29 cellular contexts compared by ENCODE assay signal in the genomic region with DNA sequence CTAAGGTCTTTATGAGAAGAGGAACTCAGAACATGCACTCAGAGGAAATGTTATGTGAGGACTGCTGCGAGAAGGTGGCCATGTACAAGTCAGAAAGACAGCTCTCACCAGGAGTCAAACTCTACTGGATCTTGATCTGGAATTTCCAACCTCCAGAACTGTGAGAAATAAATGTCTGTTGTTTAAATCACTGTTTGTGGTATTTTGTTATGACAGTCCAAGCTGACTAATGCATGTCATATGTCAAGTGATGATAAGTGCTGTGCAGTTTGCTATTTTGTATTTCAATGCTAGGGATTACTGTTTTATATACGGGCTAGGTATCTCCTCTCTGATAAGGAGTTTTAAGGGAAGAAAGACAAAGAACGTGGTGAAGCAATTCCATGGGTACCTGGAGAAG.
DNase-seq lines count a peak whose midpoint lies in the region; ATAC-seq lines count a peak whose summit lies in the region.
"Had no signal": no experiment of that assay in that cellular context is flagged by ENCODE, and none has a peak within 500 bp of the region (broad histone marks: within the 10 kb centered on the region; RNA-seq: fewer than 3 reads in every experiment).

No MANE protein-coding gene starts in this region.

- no peak overlapping the region for H3K4me3 Mint-ChIP-seq in activated CD8-positive, alpha-beta T cell treated with anti-CD3 and anti-CD28 coated beads, Interleukin-2, amount 10 ng/mL, durations not matched to agents 7 days and 5 days
- H3K4me3 Mint-ChIP-seq: activated CD4-positive, alpha-beta memory T cell treated with anti-CD3 and anti-CD28 coated beads for 36 hours; activated T-helper 17 cell treated with anti-CD3 and anti-CD28 coated beads, Interleukin-2, amount 50 U/mL, for 72 hours; endodermal cell; IgD-negative memory B cell; nephron had no signal

- H3K4me1 Mint-ChIP-seq in activated CD8-positive, alpha-beta T cell treated with anti-CD3 and anti-CD28 coated beads, Interleukin-2, amount 10 ng/mL, durations not matched to agents 7 days and 5 days (ENCODE audit: low read depth), result no peaks in the 10 kb centered on the region
- H3K4me1 Mint-ChIP-seq: activated T-helper 17 cell treated with anti-CD3 and anti-CD28 coated beads, Interleukin-2, amount 50 U/mL, for 72 hours; nephron had no signal

- H3K27ac ChIP-seq in ACC112 (ENCODE audit: low read depth, low read length), result peak overlapping the region; percentile 59
- H3K27ac ChIP-seq: esophagus squamous epithelium, ovary, stomach, tibial artery had no signal

- no peak overlapping the region for H3K27ac Mint-ChIP-seq in activated CD8-positive, alpha-beta T cell treated with anti-CD3 and anti-CD28 coated beads, Interleukin-2, amount 10 ng/mL, durations not matched to agents 7 days and 5 days
- H3K27ac Mint-ChIP-seq: activated CD4-positive, alpha-beta memory T cell treated with anti-CD3 and anti-CD28 coated beads for 36 hours; activated T-helper 17 cell treated with anti-CD3 and anti-CD28 coated beads, Interleukin-2, amount 50 U/mL, for 72 hours; endodermal cell; IgD-negative memory B cell; nephron had no signal

- peaks cover 32% of the 10 kb centered on the region for H3K4me1 ChIP-seq in ACC112 (ENCODE audit: control insufficient read depth, insufficient read depth, low read length, unreplicated experiment)
- H3K4me1 ChIP-seq: BE2C had no signal

- H3K36me3 Mint-ChIP-seq in activated CD8-positive, alpha-beta T cell treated with anti-CD3 and anti-CD28 coated beads, Interleukin-2, amount 10 ng/mL, durations not matched to agents 7 days and 5 days (ENCODE audit: low read depth), result no peaks in the 10 kb centered on the region
- H3K36me3 Mint-ChIP-seq: activated CD4-positive, alpha-beta memory T cell treated with anti-CD3 and anti-CD28 coated beads for 36 hours; activated naive CD4-positive, alpha-beta T cell treated with anti-CD3 and anti-CD28 coated beads, Interleukin-2, amount 50 U/mL, for 72 hours; IgD-negative memory B cell had no signal

- DNase-seq in HS-5 (ENCODE audit: low read depth) (peak; percentile 19), astrocyte of the hippocampus (ENCODE audit: low read depth, low spot score) (peak; percentile 26), iris pigment epithelial cell (ENCODE audit: low read depth) (peak; percentile 74), globus pallidus (ENCODE audit: low spot score) (no peak)
- no peak for DNase-seq in activated CD8-positive, alpha-beta T cell treated with anti-CD3 and anti-CD28 coated beads, Interleukin-2, amount 10 ng/mL, durations not matched to agents 7 days and 5 days
- DNase-seq: activated CD4-positive, alpha-beta memory T cell treated with anti-CD3 and anti-CD28 coated beads for 36 hours; activated CD8-positive, alpha-beta memory T cell treated with anti-CD3 and anti-CD28 coated beads, Interleukin-2, amount 50 U/mL, for 48 hours; anterior cingulate cortex; BE2C; caudate nucleus; endodermal cell; esophagus squamous epithelium; islet precursor cell; NCI-H1105 treated with DMSO at 0.1 percent for 48 hours; NCI-H2029; NCI-H526; ovary; retina; RPMI8226; small intestine; stomach; tibial artery had no signal

- H2AFZ ChIP-seq in ACC112 (ENCODE audit: low read length, unreplicated experiment), result no peak overlapping the region

- ATAC-seq in activated CD8-positive, alpha-beta T cell treated with anti-CD3 and anti-CD28 coated beads, Interleukin-2, amount 10 ng/mL, durations not matched to agents 7 days and 5 days, result no peak
- ATAC-seq in GM19328 (IDR thresholded peaks at IDR 0.05; ENCODE audit: unreplicated experiment) (no peak), HG02840 (IDR thresholded peaks at IDR 0.05; ENCODE audit: low FRiP score, unreplicated experiment) (no peak)
- ATAC-seq: activated naive CD4-positive, alpha-beta T cell treated with anti-CD3 and anti-CD28 coated beads, Interleukin-2, amount 50 U/mL, for 72 hours; activated T-helper 17 cell treated with anti-CD3 and anti-CD28 coated beads, Interleukin-2, amount 50 U/mL, for 72 hours had no signal

- no peak overlapping the region for H3K4me3 ChIP-seq in ACC112 (ENCODE audit: low read depth, low read length)
- H3K4me3 ChIP-seq: esophagus squamous epithelium, ovary, stomach, tibial artery had no signal

- no peaks in the 10 kb centered on the region for H3K27me3 ChIP-seq in ACC112 (ENCODE audit: insufficient read depth, low read length)
- H3K27me3 ChIP-seq: BE2C, esophagus squamous epithelium, ovary, stomach, tibial artery had no signal

- H3K36me3 ChIP-seq in ACC112 (ENCODE audit: insufficient read depth, low read length), result no peaks in the 10 kb centered on the region
- H3K36me3 ChIP-seq: BE2C, esophagus squamous epithelium, ovary, stomach, tibial artery had no signal

- H3K27me3 Mint-ChIP-seq in activated CD8-positive, alpha-beta T cell treated with anti-CD3 and anti-CD28 coated beads, Interleukin-2, amount 10 ng/mL, durations not matched to agents 7 days and 5 days (ENCODE audit: low read depth), result peaks cover 15% of the 10 kb centered on the region

- CTCF ChIA-PET in activated CD8-positive, alpha-beta T cell treated with anti-CD3 and anti-CD28 coated beads, Interleukin-2, amount 10 ng/mL, durations not matched to agents 7 days and 5 days (lab: Charles Lee), result no interaction called here

- H3K79me2 ChIP-seq in ACC112 (ENCODE audit: control insufficient read depth, insufficient read depth, low read length, unreplicated experiment), result no peaks in the 10 kb centered on the region

- H3K9me3 Mint-ChIP-seq in activated CD8-positive, alpha-beta T cell treated with anti-CD3 and anti-CD28 coated beads, Interleukin-2, amount 10 ng/mL, durations not matched to agents 7 days and 5 days (ENCODE audit: insufficient read depth), result no peaks in the 10 kb centered on the region
- H3K9me3 Mint-ChIP-seq: activated CD4-positive, alpha-beta memory T cell treated with anti-CD3 and anti-CD28 coated beads for 36 hours; activated naive CD4-positive, alpha-beta T cell treated with anti-CD3 and anti-CD28 coated beads, Interleukin-2, amount 50 U/mL, for 72 hours; activated T-helper 17 cell treated with anti-CD3 and anti-CD28 coated beads, Interleukin-2, amount 50 U/mL, for 72 hours; endodermal cell; IgD-negative memory B cell; nephron had no signal

- POLR2A ChIA-PET in activated CD8-positive, alpha-beta T cell treated with anti-CD3 and anti-CD28 coated beads, Interleukin-2, amount 10 ng/mL, durations not matched to agents 7 days and 5 days (lab: Charles Lee), result no interaction called here

Comparison
In these comparisons a context has a peak if more than half of its experiments do, and no peak if none do; other contexts are left out.
1. DNase-seq: peak in HS-5 (single experiment), astrocyte of the hippocampus (single experiment) and iris pigment epithelial cell (single experiment); none in activated CD8-positive, alpha-beta T cell treated with anti-CD3 and anti-CD28 coated beads, Interleukin-2, amount 10 ng/mL, durations not matched to agents 7 days and 5 days (single experiment) and globus pallidus (single experiment).